Comparison of ENCODE assay signal across 8 cellular contexts in genomic region chr12:108855284-108856169, GRCh38. TPM values are rescaled to one million over a fixed set of nuclear protein-coding genes. Genes with fewer than 3 reads are reported as not detected.
DNase-seq lines count a peak whose midpoint lies in the region; ATAC-seq, FAIRE-seq and TF ChIP-seq lines count a peak whose summit lies in the region.

No MANE protein-coding gene starts in this region.

- 90% methylated on average over 12 of the region's 12 CpGs for WGBS in thymus

- H3K4me1 Mint-ChIP-seq in activated CD8-positive, alpha-beta memory T cell treated with anti-CD3 and anti-CD28 coated beads, Interleukin-2, amount 10 ng/mL, durations not matched to agents 7 days and 5 days, result peaks cover 70% of the 10 kb centered on the region
- peaks cover 36% of the 10 kb centered on the region for H3K4me1 Mint-ChIP-seq in activated T-helper 17 cell treated with anti-CD3 and anti-CD28 coated beads, Interleukin-2, amount 50 U/mL, for 72 hours

- H3K9me1 ChIP-seq in keratinocyte (ENCODE audit: control insufficient read depth, extremely low read depth, insufficient read depth, low read length), result no peaks in the 10 kb centered on the region

- H3K27me3 ChIP-seq in keratinocyte (ENCODE audit: control insufficient read depth, extremely low read depth, insufficient read depth, low read length) (no peaks in the 10 kb centered on the region), thymus (ENCODE audit: control insufficient read depth, insufficient read depth) (peaks cover under 1% of the 10 kb centered on the region)

- H3K4me1 ChIP-seq in keratinocyte (ENCODE audit: control insufficient read depth, extremely low read depth, insufficient read depth, low read length) (peaks cover 34% of the 10 kb centered on the region), thymus (ENCODE audit: control insufficient read depth, insufficient read depth, low read length) (peaks cover 3% of the 10 kb centered on the region)

- H3K36me3 ChIP-seq in keratinocyte (ENCODE audit: control insufficient read depth in 2 of 2, extremely low read depth in 1 of 2, insufficient read depth in 2 of 2, low read length in 2 of 2) (peaks cover 8 to 16% of the 10 kb centered on the region in 2 experiments), thymus (ENCODE audit: control insufficient read depth, insufficient read depth) (no peaks in the 10 kb centered on the region)

- dilution Hi-C loops in keratinocyte (cut with MboI; ENCODE audit: extremely low pct_ligation_motif_present, low sequenced_read_pairs), result no loop called here

- H3K79me2 ChIP-seq in keratinocyte (ENCODE audit: control insufficient read depth, insufficient read depth, low read length), result peaks cover 63% of the 10 kb centered on the region

- peak overlapping the region; percentile 64 to 87 (median 87) for H3K4me3 ChIP-seq in keratinocyte (ENCODE audit: control insufficient read depth in 2 of 3, extremely low read depth in 1 of 3, insufficient read depth in 2 of 3, low read depth in 1 of 3, low read length in 3 of 3)
- peak overlapping the region; percentile 77 for H3K4me3 ChIP-seq in thymus (ENCODE audit: low read length)

- ATAC-seq in activated CD8-positive, alpha-beta memory T cell treated with anti-CD3 and anti-CD28 coated beads, Interleukin-2, amount 10 ng/mL, durations not matched to agents 7 days and 5 days, result no peak
- no peak for ATAC-seq in activated T-helper 17 cell treated with anti-CD3 and anti-CD28 coated beads, Interleukin-2, amount 50 U/mL, for 72 hours (replicated peaks)

- peaks cover 2% of the 10 kb centered on the region for H3K9me3 ChIP-seq in keratinocyte (ENCODE audit: control insufficient read depth, low read depth, low read length)
- no peaks in the 10 kb centered on the region for H3K9me3 ChIP-seq in thymus (ENCODE audit: control insufficient read depth)

- H3K27me3 Mint-ChIP-seq in activated CD8-positive, alpha-beta memory T cell treated with anti-CD3 and anti-CD28 coated beads, Interleukin-2, amount 10 ng/mL, durations not matched to agents 7 days and 5 days, result peaks cover 3% of the 10 kb centered on the region
- no peaks in the 10 kb centered on the region for H3K27me3 Mint-ChIP-seq in activated T-helper 17 cell treated with anti-CD3 and anti-CD28 coated beads, Interleukin-2, amount 50 U/mL, for 72 hours

- peak overlapping the region; percentile 87 for H3K4me3 Mint-ChIP-seq in activated CD8-positive, alpha-beta memory T cell treated with anti-CD3 and anti-CD28 coated beads, Interleukin-2, amount 10 ng/mL, durations not matched to agents 7 days and 5 days
- H3K4me3 Mint-ChIP-seq in activated T-helper 17 cell treated with anti-CD3 and anti-CD28 coated beads, Interleukin-2, amount 50 U/mL, for 72 hours, result peak overlapping the region; percentile 96

- H3K9ac ChIP-seq in keratinocyte (ENCODE audit: control insufficient read depth, extremely low read depth, insufficient read depth, low read length), result peak overlapping the region; percentile 90

- no peak for TF ChIP-seq CTCF in keratinocyte (optimal IDR thresholded peaks at IDR 0.05 in 1 of 3, IDR thresholded peaks at IDR 0.05 in 1 of 3, conservative IDR thresholded peaks at IDR 0.05 in 1 of 3; ENCODE audit: extremely low read depth in 1 of 3, insufficient read depth in 2 of 3, low read length in 3 of 3)

- H3K27ac Mint-ChIP-seq in activated CD8-positive, alpha-beta memory T cell treated with anti-CD3 and anti-CD28 coated beads, Interleukin-2, amount 10 ng/mL, durations not matched to agents 7 days and 5 days, result peak overlapping the region; percentile 95
- H3K27ac Mint-ChIP-seq in activated T-helper 17 cell treated with anti-CD3 and anti-CD28 coated beads, Interleukin-2, amount 50 U/mL, for 72 hours, result peak overlapping the region; percentile 99

- peak overlapping the region; percentile 98 for H3K4me2 ChIP-seq in keratinocyte (ENCODE audit: control insufficient read depth, extremely low read depth, insufficient read depth, low read depth, low read length)

- no peak for DNase-seq in activated CD8-positive, alpha-beta memory T cell treated with anti-CD3 and anti-CD28 coated beads, Interleukin-2, amount 10 ng/mL, durations not matched to agents 7 days and 5 days
- DNase-seq in activated CD8-positive, alpha-beta memory T cell treated with anti-CD3 and anti-CD28 coated beads, Interleukin-2, amount 50 U/mL, for 4 hours, result no peak
- DNase-seq in keratinocyte (ENCODE audit: low read depth, low spot score) (no peak), COLO668 (lab: John Stamatoyannopoulos, UW; ENCODE audit: unreplicated experiment) (no peak), inferior parietal cortex (ENCODE audit: extremely low spot score) (no peak), NCI-H446 (lab: John Stamatoyannopoulos, UW) (no peak)

- H3K9me3 Mint-ChIP-seq in activated CD8-positive, alpha-beta memory T cell treated with anti-CD3 and anti-CD28 coated beads, Interleukin-2, amount 10 ng/mL, durations not matched to agents 7 days and 5 days (ENCODE audit: low read depth), result peaks cover 2% of the 10 kb centered on the region
- H3K9me3 Mint-ChIP-seq in activated T-helper 17 cell treated with anti-CD3 and anti-CD28 coated beads, Interleukin-2, amount 50 U/mL, for 72 hours, result no peaks in the 10 kb centered on the region

- H2AFZ ChIP-seq in keratinocyte (ENCODE audit: control insufficient read depth, low read length), result no peak overlapping the region

- H4K20me1 ChIP-seq in keratinocyte (ENCODE audit: control insufficient read depth, extremely low read depth, insufficient read depth, low read length), result peaks cover 5% of the 10 kb centered on the region

- CTCF ChIA-PET in activated CD8-positive, alpha-beta memory T cell treated with anti-CD3 and anti-CD28 coated beads, Interleukin-2, amount 10 ng/mL, durations not matched to agents 7 days and 5 days (lab: Charles Lee), result no interaction called here

- H3K27ac ChIP-seq in keratinocyte (ENCODE audit: control insufficient read depth, insufficient read depth, low read length) (peak overlapping the region; percentile 86), thymus (ENCODE audit: low read depth) (peak overlapping the region; percentile 81)

- peaks cover 39% of the 10 kb centered on the region for H3K36me3 Mint-ChIP-seq in activated CD8-positive, alpha-beta memory T cell treated with anti-CD3 and anti-CD28 coated beads, Interleukin-2, amount 10 ng/mL, durations not matched to agents 7 days and 5 days
- H3K36me3 Mint-ChIP-seq in activated T-helper 17 cell treated with anti-CD3 and anti-CD28 coated beads, Interleukin-2, amount 50 U/mL, for 72 hours (ENCODE audit: low read depth), result peaks cover 64% of the 10 kb centered on the region

- FAIRE-seq in keratinocyte (lab: Jason Lieb, UNC), result no peak

RNA-seq across cellular contexts. Expression of gene SSH1, which starts 1.9 kb away (rescaled TPM):
- total RNA-seq in activated CD8-positive, alpha-beta memory T cell treated with anti-CD3 and anti-CD28 coated beads, Interleukin-2, amount 10 ng/mL, durations not matched to agents 7 days and 5 days, result 10 to 100 TPM; 66.9 to 73.9 TPM
- total RNA-seq in activated T-helper 17 cell treated with anti-CD3 and anti-CD28 coated beads, Interleukin-2, amount 50 U/mL, for 72 hours, result 10 to 100 TPM; 60.8 to 95.4 TPM
- polyA plus RNA-seq in keratinocyte, result 16.4 to 23.6 TPM (median 21.2 TPM) in 3 replicates
- 12.4 TPM for polyA plus RNA-seq in keratinocyte (2011; ENCODE audit: low read depth)
- polyA plus RNA-seq in keratinocyte (2011; cell fraction: cytosol; rRNA removed), result 17.3 and 21.4 TPM in 2 replicates
- polyA plus RNA-seq in keratinocyte (2011; cell fraction: nucleus; rRNA removed), result 37.1 and 57.1 TPM in 2 replicates
- 11.1 and 24.4 TPM in 2 replicates for polyA plus RNA-seq in keratinocyte (2012; ENCODE audit: low replicate concordance)
- 30.7 to 64.1 TPM (median 44.2 TPM) in 3 replicates for polyA minus RNA-seq in keratinocyte
- 20.3 TPM for polyA minus RNA-seq in keratinocyte (2011; cell fraction: cytosol; rRNA and poly(A)+ RNA removed)
- polyA minus RNA-seq in keratinocyte (2011; cell fraction: nucleus; rRNA and poly(A)+ RNA removed), result 36.5 and 76.2 TPM in 2 replicates
- 5.1 TPM for polyA plus RNA-seq in thymus

RNA-seq across cellular contexts. Expression of gene DAO, which starts 24.4 kb away (rescaled TPM):
- not detected for total RNA-seq in activated CD8-positive, alpha-beta memory T cell treated with anti-CD3 and anti-CD28 coated beads, Interleukin-2, amount 10 ng/mL, durations not matched to agents 7 days and 5 days
- not detected for total RNA-seq in activated T-helper 17 cell treated with anti-CD3 and anti-CD28 coated beads, Interleukin-2, amount 50 U/mL, for 72 hours
- not detected in 3 replicates for polyA plus RNA-seq in keratinocyte
- polyA plus RNA-seq in keratinocyte (2011; ENCODE audit: low read depth), result not detected
- polyA plus RNA-seq in keratinocyte (2011; cell fraction: cytosol; rRNA removed), result not detected in 2 replicates
- not detected in 2 replicates for polyA plus RNA-seq in keratinocyte (2011; cell fraction: nucleus; rRNA removed)
- not detected in 2 replicates for polyA plus RNA-seq in keratinocyte (2012; ENCODE audit: low replicate concordance)
- polyA minus RNA-seq in keratinocyte, result not detected in 3 replicates
- polyA minus RNA-seq in keratinocyte (2011; cell fraction: cytosol; rRNA and poly(A)+ RNA removed), result not detected
- polyA minus RNA-seq in keratinocyte (2011; cell fraction: nucleus; rRNA and poly(A)+ RNA removed), result not detected in 2 replicates
- polyA plus RNA-seq in thymus, result 0.07 TPM
